8 cellular contexts compared by ENCODE assay signal in genomic region chr11:82955676-82956453, GRCh38. TPM values are rescaled to one million over a fixed set of nuclear protein-coding genes. Genes with fewer than 3 reads are reported as not detected.
DNase-seq lines count a peak whose midpoint lies in the region; ATAC-seq and TF ChIP-seq lines count a peak whose summit lies in the region.
"Not testable (repeated sequence)": the region's sequence is repeated elsewhere in the genome, so short reads cannot be mapped to it uniquely, and the experiment has no call there.

No MANE protein-coding gene starts in this region.

- H3K36me3 ChIP-seq in stomach: not testable (repeated sequence)

- peaks cover 24% of the 10 kb centered on the region for H3K4me1 Mint-ChIP-seq in T-helper 17 cell
- peaks cover 56% of the 10 kb centered on the region for H3K4me1 Mint-ChIP-seq in activated naive CD8-positive, alpha-beta T cell treated with anti-CD3 and anti-CD28 coated beads, Interleukin-2, amount 50 U/mL, for 24 hours

- not testable (repeated sequence) for H3K27me3 ChIP-seq in stomach

- H3K36me3 Mint-ChIP-seq in T-helper 17 cell (ENCODE audit: low read depth): not testable (repeated sequence)
- peaks cover 40% of the 10 kb centered on the region for H3K36me3 Mint-ChIP-seq in activated naive CD8-positive, alpha-beta T cell treated with anti-CD3 and anti-CD28 coated beads, Interleukin-2, amount 50 U/mL, for 24 hours (ENCODE audit: low read depth)

- ATAC-seq in T-helper 17 cell: peak; percentile 40
- not testable (repeated sequence) for ATAC-seq in activated naive CD8-positive, alpha-beta T cell treated with anti-CD3 and anti-CD28 coated beads, Interleukin-2, amount 50 U/mL, for 24 hours; left colon

- peak; percentile 62 for DNase-seq in GM12865 (ENCODE audit: low read depth)
- DNase-seq in NCI-H2171 treated with DMSO at 0.1 percent for 48 hours (lab: John Stamatoyannopoulos, UW): peak; percentile 18
- DNase-seq in T-helper 17 cell: peak; percentile 22 to 61 (median 58)
- DNase-seq in activated CD8-positive, alpha-beta memory T cell treated with anti-CD3 and anti-CD28 coated beads, Interleukin-2, amount 50 U/mL, for 4 hours: peak; percentile 71
- DNase-seq in activated naive CD8-positive, alpha-beta T cell treated with anti-CD3 and anti-CD28 coated beads, Interleukin-2, amount 50 U/mL, for 24 hours: peak; percentile 68
- DNase-seq in left colon: peak; percentile 36 to 68
- DNase-seq in stimulated activated CD4-positive, alpha-beta T cell treated with anti-CD3 and anti-CD28 coated beads, Interleukin-1b, Interleukin-23, amount 100 ng/mL, for 48 hours: peak; percentile 37
- DNase-seq in stomach: peak; percentile 38

- not testable (repeated sequence) for H3K27me3 Mint-ChIP-seq in T-helper 17 cell; activated naive CD8-positive, alpha-beta T cell treated with anti-CD3 and anti-CD28 coated beads, Interleukin-2, amount 50 U/mL, for 24 hours

- H3K27ac Mint-ChIP-seq in T-helper 17 cell: peak overlapping the region; percentile 59
- H3K27ac Mint-ChIP-seq in activated naive CD8-positive, alpha-beta T cell treated with anti-CD3 and anti-CD28 coated beads, Interleukin-2, amount 50 U/mL, for 24 hours: peak overlapping the region; percentile 32

- peaks cover 33% of the 10 kb centered on the region for H3K9me3 Mint-ChIP-seq in activated naive CD8-positive, alpha-beta T cell treated with anti-CD3 and anti-CD28 coated beads, Interleukin-2, amount 50 U/mL, for 24 hours

- not testable (repeated sequence) for TF ChIP-seq EP300 in stomach (IDR thresholded peaks at IDR 0.05)

- TF ChIP-seq POLR2A in stomach (IDR thresholded peaks at IDR 0.05): not testable (repeated sequence)

- not testable (repeated sequence) for H3K27ac ChIP-seq in stomach

- WGBS in stomach, 5 donors: 59 to 73% (median 62%) methylated on average over 9 of the region's 9 CpGs

- H3K9me3 ChIP-seq in T-helper 17 cell (ENCODE audit: control insufficient read depth, low read length, poor library complexity, severe bottlenecking): not testable (repeated sequence)
- H3K9me3 ChIP-seq in stomach: peaks cover 0 to 16% (median 10%) of the 10 kb centered on the region in 4 donors

- intact Hi-C loops in left colon (cut with DNase I, micrococcal nuclease); stomach (cut with DNase I; ENCODE audit: low total_unique reads): not testable (repeated sequence)

- not testable (repeated sequence) for TF ChIP-seq CTCF in GM12865 (IDR thresholded peaks at IDR 0.05; ENCODE audit: insufficient read depth, low read depth, low read length, missing control alignments); stomach (IDR thresholded peaks at IDR 0.05)

- H3K4me1 ChIP-seq in stomach: not testable (repeated sequence)

- not testable (repeated sequence) for H3K4me3 ChIP-seq in GM12865 (ENCODE audit: low read depth, low read length); stomach

- H3K4me3 Mint-ChIP-seq in T-helper 17 cell: peak overlapping the region; percentile 41
- not testable (repeated sequence) for H3K4me3 Mint-ChIP-seq in activated naive CD8-positive, alpha-beta T cell treated with anti-CD3 and anti-CD28 coated beads, Interleukin-2, amount 50 U/mL, for 24 hours

RNA-seq across cellular contexts. Expression of gene DDIAS, which starts 54.3 kb away (rescaled TPM):
- total RNA-seq in T-helper 17 cell: under 1 TPM; 0.47 to 0.52 TPM
- total RNA-seq in left colon: 1 to 10 TPM in 1 of 2 donors, under 1 TPM in 1; 0.84 to 2.5 TPM
- total RNA-seq in stomach: 1 to 10 TPM in 2 of 5 donors, not detected in 3; 1.6 to 2.6 TPM
- 1 to 10 TPM in 2 of 3 donors, under 1 TPM in 1; 0.31 to 1.6 (median 1.0) TPM for polyA plus RNA-seq in stomach

RNA-seq across cellular contexts. Expression of gene PRCP, which starts 55.6 kb away (rescaled TPM):
- total RNA-seq in T-helper 17 cell: 10 to 100 TPM; 23.0 to 28.7 TPM
- 10 to 100 TPM; 27.4 to 47.9 TPM for total RNA-seq in left colon
- total RNA-seq in stomach: 10 to 100 TPM in 4 of 5 donors, 1 to 10 TPM in 1; 6.4 to 70.1 (median 33.8) TPM
- 10 to 100 TPM; 16.9 to 38.8 (median 25.5) TPM for polyA plus RNA-seq in stomach

Comparison
In these comparisons a context has a peak if more than half of its experiments do, and no peak if none do; other contexts are left out.
1. DNase-seq: peak in every context shown above with its lines; median percentile 71 in activated CD8-positive, alpha-beta memory T cell treated with anti-CD3 and anti-CD28 coated beads, Interleukin-2, amount 50 U/mL, for 4 hours; 68 in activated naive CD8-positive, alpha-beta T cell treated with anti-CD3 and anti-CD28 coated beads, Interleukin-2, amount 50 U/mL, for 24 hours; 62 in GM12865; 58 in T-helper 17 cell; 52 in left colon; 38 in stomach; 37 in stimulated activated CD4-positive, alpha-beta T cell treated with anti-CD3 and anti-CD28 coated beads, Interleukin-1b, Interleukin-23, amount 100 ng/mL, for 48 hours; 18 in NCI-H2171 treated with DMSO at 0.1 percent for 48 hours.